26 cellular contexts compared by ENCODE assay signal in genomic region chr2:201040867-201041628, GRCh38.
"Had no signal": no experiment of that assay in that cellular context is flagged by ENCODE, and none has a peak within 500 bp of the region (broad histone marks: within the 10 kb centered on the region; RNA-seq: fewer than 3 reads in every experiment).

No MANE protein-coding gene starts in this region.

- H3K4me2 ChIP-seq: hepatocyte, smooth muscle cell had no signal

- H3K4me1 ChIP-seq: esophagus muscularis mucosa, testis, vagina had no signal

- H3K9me3 ChIP-seq: esophagus muscularis mucosa, testis, vagina had no signal

- ATAC-seq: activated CD8-positive, alpha-beta memory T cell treated with anti-CD3 and anti-CD28 coated beads, Interleukin-2, amount 10 ng/mL, durations not matched to agents 7 days and 5 days; left ventricle myocardium superior; sciatic nerve; stimulated activated naive B cell treated with anti-CD40 and anti-IgM and Interleukin-4, amounts not matched to agents 10 μg/mL and 1 μg/mL and 100 μg/mL, for 72 hours; T-helper 17 cell had no signal

- H3K4me3 ChIP-seq: coronary artery, esophagus muscularis mucosa, hepatocyte, smooth muscle cell, testis, vagina had no signal

- H3K4me1 Mint-ChIP-seq: activated CD8-positive, alpha-beta memory T cell treated with anti-CD3 and anti-CD28 coated beads, Interleukin-2, amount 10 ng/mL, durations not matched to agents 7 days and 5 days; neural crest cell had no signal

- H3K27me3 Mint-ChIP-seq: activated CD4-positive, alpha-beta memory T cell treated with anti-CD3 and anti-CD28 coated beads for 36 hours; activated CD8-positive, alpha-beta memory T cell treated with anti-CD3 and anti-CD28 coated beads, Interleukin-2, amount 10 ng/mL, durations not matched to agents 7 days and 5 days; activated naive CD8-positive, alpha-beta T cell treated with anti-CD3 and anti-CD28 coated beads, Interleukin-2, amount 10 ng/mL, durations not matched to agents 7 days and 5 days; stimulated activated naive B cell treated with anti-CD40 and anti-IgM and Interleukin-4, amounts not matched to agents 10 μg/mL and 1 μg/mL and 100 μg/mL, for 72 hours; T-helper 17 cell; type B pancreatic cell had no signal

- H2AFZ ChIP-seq: hepatocyte had no signal

- DNase-seq: activated CD4-positive, alpha-beta memory T cell treated with anti-CD3 and anti-CD28 coated beads for 36 hours; activated CD4-positive, alpha-beta T cell treated with anti-CD3 and anti-CD28 coated beads for 4 hours; activated CD4-positive, CD25-positive, alpha-beta regulatory T cell; activated CD8-positive, alpha-beta memory T cell treated with anti-CD3 and anti-CD28 coated beads, Interleukin-2, amount 10 ng/mL, durations not matched to agents 7 days and 5 days; activated gamma-delta T cell treated with Interleukin-2 at 50 U/mL for 16 hours; activated naive CD8-positive, alpha-beta T cell treated with anti-CD3 and anti-CD28 coated beads, Interleukin-2, amount 10 ng/mL, durations not matched to agents 7 days and 5 days; activated T-cell treated with anti-CD3 and anti-CD28 coated beads for 4 hours; amygdala; cerebellar nuclear complex; glutamatergic neuron; kidney glomerular epithelial cell; left ventricle myocardium superior; mammary epithelial cell; stimulated activated CD4-positive, alpha-beta T cell treated with anti-CD3 and anti-CD28 coated beads, Interleukin-15, amount 100 ng/mL, for 24 hours; stimulated activated CD8-positive, alpha-beta memory T cell treated with anti-CD3 and anti-CD28 coated beads, Interleukin-4, amount 100 ng/mL, for 48 hours; stimulated activated naive B cell treated with anti-CD40 and anti-IgM and Interleukin-4, amounts not matched to agents 10 μg/mL and 1 μg/mL and 100 μg/mL, for 72 hours; T-helper 17 cell; testis had no signal

- H3K27ac Mint-ChIP-seq: activated CD4-positive, alpha-beta memory T cell treated with anti-CD3 and anti-CD28 coated beads for 36 hours; activated CD8-positive, alpha-beta memory T cell treated with anti-CD3 and anti-CD28 coated beads, Interleukin-2, amount 10 ng/mL, durations not matched to agents 7 days and 5 days; activated naive CD8-positive, alpha-beta T cell treated with anti-CD3 and anti-CD28 coated beads, Interleukin-2, amount 10 ng/mL, durations not matched to agents 7 days and 5 days; T-helper 17 cell; type B pancreatic cell had no signal

- H3K27me3 ChIP-seq: esophagus muscularis mucosa, hepatocyte, testis, vagina had no signal

- H3K27ac ChIP-seq: coronary artery, esophagus muscularis mucosa, hepatocyte, testis, vagina had no signal

- H3K4me3 Mint-ChIP-seq: activated CD4-positive, alpha-beta memory T cell treated with anti-CD3 and anti-CD28 coated beads for 36 hours; activated CD8-positive, alpha-beta memory T cell treated with anti-CD3 and anti-CD28 coated beads, Interleukin-2, amount 10 ng/mL, durations not matched to agents 7 days and 5 days; activated naive CD8-positive, alpha-beta T cell treated with anti-CD3 and anti-CD28 coated beads, Interleukin-2, amount 10 ng/mL, durations not matched to agents 7 days and 5 days; neural crest cell; stimulated activated naive B cell treated with anti-CD40 and anti-IgM and Interleukin-4, amounts not matched to agents 10 μg/mL and 1 μg/mL and 100 μg/mL, for 72 hours; T-helper 17 cell; type B pancreatic cell had no signal

- H3K36me3 ChIP-seq: vagina had no signal

- H3K9me3 Mint-ChIP-seq: type B pancreatic cell had no signal
